In the genomic region with DNA sequence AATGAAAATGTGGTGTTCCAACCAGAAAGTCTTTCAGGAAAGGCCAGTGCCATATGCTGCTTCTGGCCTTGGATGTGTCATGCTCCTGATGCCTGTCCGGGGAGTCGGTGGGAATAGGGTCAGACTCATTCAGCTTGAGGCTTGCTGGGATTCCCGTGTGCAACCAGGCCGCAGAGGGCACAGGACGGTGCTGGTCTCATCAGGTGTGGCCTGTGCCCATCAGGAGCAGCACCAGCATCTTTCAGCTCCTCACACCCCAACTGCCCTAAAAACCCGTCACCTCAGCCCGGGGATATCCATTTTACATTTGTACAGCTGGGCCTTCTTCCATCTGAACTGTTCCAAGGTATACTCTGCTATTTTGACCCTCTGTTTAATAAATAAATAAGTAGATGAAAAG, we compare ENCODE assay signal across 1 cellular context.
TF ChIP-seq lines count a peak whose summit lies in the region.

No MANE protein-coding gene starts in this region.

TF ChIP-seq in WTC11, 78 proteins besides CTCF, POLR2A, EP300 and RAD21:
- TF ChIP-seq, protein P1, sequence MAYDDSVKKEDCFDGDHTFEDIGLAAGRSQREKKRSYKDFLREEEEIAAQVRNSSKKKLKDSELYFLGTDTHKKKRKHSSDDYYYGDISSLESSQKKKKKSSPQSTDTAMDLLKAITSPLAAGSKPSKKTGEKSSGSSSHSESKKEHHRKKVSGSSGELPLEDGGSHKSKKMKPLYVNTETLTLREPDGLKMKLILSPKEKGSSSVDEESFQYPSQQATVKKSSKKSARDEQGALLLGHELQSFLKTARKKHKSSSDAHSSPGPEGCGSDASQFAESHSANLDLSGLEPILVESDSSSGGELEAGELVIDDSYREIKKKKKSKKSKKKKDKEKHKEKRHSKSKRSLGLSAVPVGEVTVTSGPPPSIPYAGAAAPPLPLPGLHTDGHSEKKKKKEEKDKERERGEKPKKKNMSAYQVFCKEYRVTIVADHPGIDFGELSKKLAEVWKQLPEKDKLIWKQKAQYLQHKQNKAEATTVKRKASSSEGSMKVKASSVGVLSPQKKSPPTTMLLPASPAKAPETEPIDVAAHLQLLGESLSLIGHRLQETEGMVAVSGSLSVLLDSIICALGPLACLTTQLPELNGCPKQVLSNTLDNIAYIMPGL (CRISPR knock-in tag; IDR thresholded peaks at IDR 0.05) = no peak
- TF ChIP-seq ZNF425 (CRISPR knock-in tag; conservative IDR thresholded peaks at IDR 0.05) (no peak), CREB1 (CRISPR knock-in tag; IDR thresholded peaks at IDR 0.05) (no peak), MXD4 (CRISPR knock-in tag; IDR thresholded peaks at IDR 0.05; ENCODE audit: borderline replicate concordance) (no peak), ZNF416 (CRISPR knock-in tag; IDR thresholded peaks at IDR 0.05) (no peak)
